Comparison of ENCODE assay signal across 28 cellular contexts in genomic region chr7:158497627-158498026, GRCh38.
"Had no signal": no experiment of that assay in that cellular context is flagged by ENCODE, and none has a peak within 500 bp of the region (broad histone marks: within the 10 kb centered on the region; RNA-seq: fewer than 3 reads in every experiment).

No MANE protein-coding gene starts in this region.

- FAIRE-seq: astrocyte, K562 had no signal

- H3K9me3 Mint-ChIP-seq: activated CD4-positive, alpha-beta T cell treated with anti-CD3 and anti-CD28 coated beads, Interleukin-2, amount 10 ng/mL, durations not matched to agents 7 days and 5 days; activated naive CD4-positive, alpha-beta T cell treated with anti-CD3 and anti-CD28 coated beads, Interleukin-2, amount 50 U/mL, for 72 hours had no signal

- H3K4me3 ChIP-seq: adrenal gland, body of pancreas, breast epithelium, K562, SJCRH30, SK-N-MC had no signal

- H3K36me3 Mint-ChIP-seq: activated naive CD4-positive, alpha-beta T cell treated with anti-CD3 and anti-CD28 coated beads, Interleukin-2, amount 50 U/mL, for 72 hours had no signal

- H3K27me3 Mint-ChIP-seq: activated CD4-positive, alpha-beta T cell treated with anti-CD3 and anti-CD28 coated beads, Interleukin-2, amount 10 ng/mL, durations not matched to agents 7 days and 5 days had no signal

- H3K4me1 Mint-ChIP-seq: activated CD4-positive, alpha-beta T cell treated with anti-CD3 and anti-CD28 coated beads for 36 hours; activated CD4-positive, alpha-beta T cell treated with anti-CD3 and anti-CD28 coated beads, Interleukin-2, amount 10 ng/mL, durations not matched to agents 7 days and 5 days had no signal

- H3K4me1 ChIP-seq: adrenal gland, breast epithelium, SJCRH30 had no signal

- H3K27ac ChIP-seq: adrenal gland, body of pancreas, breast epithelium, SJCRH30, SK-N-MC had no signal

- H3K9me3 ChIP-seq: adrenal gland, body of pancreas, breast epithelium, SJCRH30 had no signal

- H3K4me3 Mint-ChIP-seq: activated CD4-positive, alpha-beta T cell treated with anti-CD3 and anti-CD28 coated beads for 36 hours; activated CD4-positive, alpha-beta T cell treated with anti-CD3 and anti-CD28 coated beads, Interleukin-2, amount 10 ng/mL, durations not matched to agents 7 days and 5 days; activated naive CD4-positive, alpha-beta T cell treated with anti-CD3 and anti-CD28 coated beads for 36 hours had no signal

- H3K27me3 ChIP-seq: adrenal gland, body of pancreas, SJCRH30 had no signal

- H3K27ac Mint-ChIP-seq: activated CD4-positive, alpha-beta T cell treated with anti-CD3 and anti-CD28 coated beads for 36 hours; activated CD4-positive, alpha-beta T cell treated with anti-CD3 and anti-CD28 coated beads, Interleukin-2, amount 10 ng/mL, durations not matched to agents 7 days and 5 days; activated naive CD4-positive, alpha-beta T cell treated with anti-CD3 and anti-CD28 coated beads for 36 hours; activated naive CD4-positive, alpha-beta T cell treated with anti-CD3 and anti-CD28 coated beads, Interleukin-2, amount 50 U/mL, for 72 hours had no signal

- H3K36me3 ChIP-seq: adrenal gland, breast epithelium, SJCRH30 had no signal

- ATAC-seq: activated CD4-positive, alpha-beta T cell treated with anti-CD3 and anti-CD28 coated beads for 36 hours; activated CD4-positive, CD25-positive, alpha-beta regulatory T cell treated with anti-CD3 and anti-CD28 coated beads, Interleukin-2, amount 50 U/mL, for 24 hours; activated naive CD4-positive, alpha-beta T cell treated with anti-CD3 and anti-CD28 coated beads, Interleukin-2, amount 50 U/mL, for 72 hours; body of pancreas; K562 had no signal

- DNase-seq: activated CD4-positive, alpha-beta T cell treated with anti-CD3 and anti-CD28 coated beads for 36 hours; activated CD4-positive, alpha-beta T cell treated with anti-CD3 and anti-CD28 coated beads, Interleukin-2, amount 10 ng/mL, durations not matched to agents 7 days and 5 days; activated CD4-positive, alpha-beta T cell treated with anti-CD3 and anti-CD28 coated beads, Interleukin-2, amount 50 U/mL, for 48 hours; activated CD8-positive, alpha-beta memory T cell treated with anti-CD3 and anti-CD28 coated beads, Interleukin-2, amount 50 U/mL, for 48 hours; activated gamma-delta T cell treated with Interleukin-2 at 50 U/mL for 16 hours; activated naive CD4-positive, alpha-beta T cell treated with anti-CD3 and anti-CD28 coated beads for 36 hours; activated T-cell treated with anti-CD3 and anti-CD28 coated beads, Interleukin-2, amount 50 U/mL, for 48 hours; adrenal gland; body of pancreas; caudate nucleus; NCI-H1092 treated with DMSO at 0.1 percent for 48 hours; NCI-H146; NCI-H187; NCI-H2029 treated with DMSO at 0.1 percent for 48 hours; NCI-H2107; NCI-H2171; NCI-H446; NCI-H524 treated with DMSO at 0.1 percent for 48 hours; OCI-M1; Right ventricle myocardium superior; SJCRH30; T1000 had no signal
